21 cellular contexts compared by ENCODE assay signal in the genomic region with DNA sequence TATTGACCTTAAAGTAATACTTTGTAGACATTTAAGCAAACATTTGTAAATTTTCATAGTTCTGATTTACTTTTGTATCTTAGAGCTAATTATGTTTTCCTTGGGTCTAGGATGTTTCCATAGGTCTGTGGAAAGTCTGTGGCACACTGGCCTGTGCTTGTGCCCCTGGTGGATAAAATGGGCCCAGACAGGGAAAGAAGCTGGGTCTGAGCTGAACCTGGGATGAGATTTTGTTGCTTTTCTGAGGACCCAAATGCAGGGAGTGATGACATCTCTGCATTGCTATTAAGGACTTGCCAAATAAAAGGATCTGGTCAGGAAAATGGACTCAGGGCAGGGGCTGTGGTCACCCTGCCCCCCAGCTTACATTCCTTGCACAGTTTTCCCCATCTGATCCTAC. TPM values are rescaled to one million over a fixed set of nuclear protein-coding genes. Genes with fewer than 3 reads are reported as not detected.
A peak's percentile ranks its signal among the peaks of the same experiment; 100 is the strongest.
DNase-seq lines count a peak whose midpoint lies in the region; ATAC-seq, FAIRE-seq and TF ChIP-seq lines count a peak whose summit lies in the region.
"Had no signal": no experiment of that assay in that cellular context is flagged by ENCODE, and none has a peak within 500 bp of the region (broad histone marks: within the 10 kb centered on the region; RNA-seq: fewer than 3 reads in every experiment).

No MANE protein-coding gene starts in this region.

- TF ChIP-seq RAD21 in IMR-90 (IDR thresholded peaks at IDR 0.05; ENCODE audit: low read length) (no peak), H1 (IDR thresholded peaks at IDR 0.05 in 1 of 2, conservative IDR thresholded peaks at IDR 0.05 in 1 of 2; ENCODE audit: low read depth in 2 of 2, low read length in 2 of 2) (peak in 1 of 2 experiments; percentile 10; a peak in 1 of 4 replicates)

- H2AK5ac ChIP-seq in IMR-90 (ENCODE audit: low read depth, low read length) (no peak overlapping the region), H1 (ENCODE audit: low read depth, low read length) (no peak overlapping the region)

- H3K9me3 ChIP-seq in IMR-90 (ENCODE audit: control insufficient read depth, insufficient read depth, low read length) (no peaks in the 10 kb centered on the region), H1 (ENCODE audit: insufficient read depth in 2 of 2, low read depth in 1 of 2, low read length in 1 of 2) (no peaks in the 10 kb centered on the region), keratinocyte (ENCODE audit: control insufficient read depth, low read depth, low read length) (no peaks in the 10 kb centered on the region), vagina (no peaks in the 10 kb centered on the region)

- intact Hi-C loops in IMR-90 (cut with micrococcal nuclease) (no loop called here), vagina (cut with DNase I) (no loop called here)

- ATAC-seq in IMR-90 (ENCODE audit: low read depth) (no peak), HG02610 (IDR thresholded peaks at IDR 0.05; ENCODE audit: unreplicated experiment) (no peak), HG03469 (IDR thresholded peaks at IDR 0.05; ENCODE audit: unreplicated experiment) (no peak), GM18505 (IDR thresholded peaks at IDR 0.05; ENCODE audit: unreplicated experiment) (no peak)
- ATAC-seq: K562 had no signal

- H2BK20ac ChIP-seq in IMR-90 (ENCODE audit: low read depth, low read length) (no peak overlapping the region), H1 (ENCODE audit: low read length) (no peak overlapping the region)

- DNase-seq in IMR-90 = no peak
- no peak for DNase-seq in H1 (ENCODE audit: low read depth in 1 of 2, low spot score in 2 of 2)
- no peak for DNase-seq in keratinocyte (ENCODE audit: low read depth, low spot score)
- no peak for DNase-seq in vagina (ENCODE audit: extremely low spot score in 2 of 2)
- DNase-seq: C1 segment of cervical spinal cord; CD8-positive, alpha-beta memory T cell; GM23248; NCI-H1105; NCI-H1694; NCI-H2081 treated with DMSO at 0.1 percent for 48 hours; NCI-H446 treated with DMSO at 0.1 percent for 48 hours; Right ventricle myocardium superior had no signal

- H2BK15ac ChIP-seq in IMR-90 (ENCODE audit: low read depth, low read length) = no peak overlapping the region
- H2BK15ac ChIP-seq in H1 (ENCODE audit: low read length) = no peak overlapping the region

- H3K36me3 ChIP-seq in IMR-90 (ENCODE audit: control insufficient read depth, insufficient read depth, low read length) = no peaks in the 10 kb centered on the region
- peaks cover 0 to 3% (median 0%) of the 10 kb centered on the region in 4 experiments; a peak in 1 of 8 replicates for H3K36me3 ChIP-seq in H1 (ENCODE audit: control insufficient read depth in 2 of 4, insufficient read depth in 4 of 4, low read length in 3 of 4)
- no peaks in the 10 kb centered on the region for H3K36me3 ChIP-seq in keratinocyte (ENCODE audit: control insufficient read depth in 2 of 2, extremely low read depth in 1 of 2, insufficient read depth in 2 of 2, low read length in 2 of 2)
- no peaks in the 10 kb centered on the region for H3K36me3 ChIP-seq in vagina

- TF ChIP-seq POLR2A in IMR-90 (IDR thresholded peaks at IDR 0.05; ENCODE audit: low read depth, low read length) (no peak), H1 (IDR thresholded peaks at IDR 0.05; ENCODE audit: control extremely low read depth in 1 of 2, low read depth in 2 of 2, low read length in 2 of 2) (no peak), vagina (IDR thresholded peaks at IDR 0.05) (no peak), GM18505 (IDR thresholded peaks at IDR 0.05; ENCODE audit: borderline replicate concordance, extremely low read depth, insufficient read depth, insufficient read length) (no peak)

- H3K27ac ChIP-seq in 22Rv1 (no peak overlapping the region), IMR-90 (ENCODE audit: insufficient read depth, low read length) (no peak overlapping the region), H1 (ENCODE audit: low read depth, low read length) (no peak overlapping the region), keratinocyte (ENCODE audit: control insufficient read depth, insufficient read depth, low read length) (no peak overlapping the region), vagina (no peak overlapping the region)
- H3K27ac ChIP-seq: GM23248, SK-N-MC had no signal

- no peak overlapping the region for H2BK12ac ChIP-seq in H1 (ENCODE audit: low read depth, low read length)

- H3K4me2 ChIP-seq in IMR-90 (ENCODE audit: low read depth, low read length) (no peak overlapping the region), H1 (ENCODE audit: insufficient read depth in 1 of 2, low read depth in 2 of 2, low read length in 2 of 2) (no peak overlapping the region), keratinocyte (ENCODE audit: control insufficient read depth, extremely low read depth, insufficient read depth, low read depth, low read length) (no peak overlapping the region)

- no peak overlapping the region for H3K18ac ChIP-seq in IMR-90 (ENCODE audit: low read depth, low read length)
- no peak overlapping the region for H3K18ac ChIP-seq in H1 (ENCODE audit: extremely low read depth, low read length)

- H3K4me1 ChIP-seq in IMR-90 (ENCODE audit: control insufficient read depth, insufficient read depth, low read length) (no peaks in the 10 kb centered on the region), H1 (replicated peaks in 1 of 4; ENCODE audit: control insufficient read depth in 3 of 4, insufficient read depth in 4 of 4, low read length in 3 of 4) (peaks cover 0 to 16% (median 9%) of the 10 kb centered on the region in 4 experiments; a peak in 4 of 7 replicates), keratinocyte (ENCODE audit: control insufficient read depth, extremely low read depth, insufficient read depth, low read length) (peaks cover 32% of the 10 kb centered on the region), vagina (peaks cover 44% of the 10 kb centered on the region)

- CTCF ChIA-PET in IMR-90 (lab: Yijun Ruan, JAX) (interaction anchor here (1.0 kb wide), 1 partner anchor 9 kb away, joined by 3 read pairs; no protein-coding TSS in a partner anchor), H1 (lab: Charles Lee; ENCODE audit: partially characterized antibody) (interaction anchor here (0.7 to 2.3 kb wide), 15 partner anchors 8 to 235 kb away, joined by 3 to 9 read pairs (median 3); no protein-coding TSS in a partner anchor)

- no peak overlapping the region for H3K9ac ChIP-seq in IMR-90 (ENCODE audit: low read depth, low read length)
- no peak overlapping the region for H3K9ac ChIP-seq in H1 (replicated peaks in 1 of 4; ENCODE audit: extremely low read depth in 1 of 4, low read depth in 3 of 4, low read length in 3 of 4)
- no peak overlapping the region for H3K9ac ChIP-seq in keratinocyte (ENCODE audit: control insufficient read depth, extremely low read depth, insufficient read depth, low read length)
- H3K9ac ChIP-seq: GM23248 had no signal

- no TSS peak for BruUV-seq in IMR-90 (replicated peaks; lab: Mats Ljungman, UMichigan)

- FAIRE-seq in H1 (lab: Jason Lieb, UNC) (no peak), keratinocyte (lab: Jason Lieb, UNC) (no peak)
- FAIRE-seq: A204.1, GM12892, K562 had no signal

- H3K4ac ChIP-seq in IMR-90 (ENCODE audit: low read depth, low read length) (no peak overlapping the region), H1 (replicated peaks; ENCODE audit: insufficient read length, low read depth, low read length) (no peak overlapping the region)

- H4K8ac ChIP-seq in IMR-90 (ENCODE audit: low read depth in 2 of 2, low read length in 2 of 2) (no peak overlapping the region), H1 (ENCODE audit: extremely low read depth, insufficient read depth, low read length) (no peak overlapping the region)

- H4K91ac ChIP-seq in IMR-90 (ENCODE audit: insufficient read depth, low read depth, low read length) (no peak overlapping the region), H1 (replicated peaks; ENCODE audit: insufficient read length, low read length) (no peak overlapping the region)

- POLR2A ChIA-PET in IMR-90 (lab: Charles Lee; ENCODE audit: unreplicated experiment) = no interaction called here
- POLR2A ChIA-PET in H1 (lab: Charles Lee; ENCODE audit: partially characterized antibody) = no interaction called here

- no peak overlapping the region for H3K56ac ChIP-seq in IMR-90 (ENCODE audit: extremely low read depth, insufficient read depth, low read length)
- H3K56ac ChIP-seq in H1 (replicated peaks; ENCODE audit: insufficient read length, low read depth, low read length) = no peak overlapping the region

- H3K79me2 ChIP-seq in H1 (ENCODE audit: control insufficient read depth in 1 of 2, insufficient read depth in 2 of 2, low read length in 2 of 2) = peaks cover 0 to 62% of the 10 kb centered on the region in 2 experiments; a peak in 3 of 4 replicates
- H3K79me2 ChIP-seq in keratinocyte (ENCODE audit: control insufficient read depth, insufficient read depth, low read length) = peaks cover 8% of the 10 kb centered on the region

- H2AFZ ChIP-seq in IMR-90 (replicated peaks; ENCODE audit: low read length, poor library complexity) (peak overlapping the region; percentile 40), H1 (ENCODE audit: low read length) (no peak overlapping the region), keratinocyte (ENCODE audit: control insufficient read depth, low read length) (no peak overlapping the region)
- H2AFZ ChIP-seq: GM23248 had no signal

- H4K5ac ChIP-seq in IMR-90 (ENCODE audit: low read depth, low read length) = no peak overlapping the region
- H4K5ac ChIP-seq in H1 (ENCODE audit: insufficient read length, low read depth, low read length) = no peak overlapping the region

- H4K20me1 ChIP-seq in IMR-90 (ENCODE audit: insufficient read depth, low read length) (no peaks in the 10 kb centered on the region), H1 (replicated peaks in 1 of 2; ENCODE audit: control insufficient read depth in 1 of 2, insufficient read depth in 2 of 2, low read length in 2 of 2) (peaks cover 0 to under 1% of the 10 kb centered on the region in 2 experiments), keratinocyte (ENCODE audit: control insufficient read depth, extremely low read depth, insufficient read depth, low read length) (no peaks in the 10 kb centered on the region)

- H2BK120ac ChIP-seq in IMR-90 (ENCODE audit: low read depth, low read length) = no peak overlapping the region
- H2BK120ac ChIP-seq in H1 (replicated peaks; ENCODE audit: low read depth, low read length) = no peak overlapping the region

- no peak for TF ChIP-seq EP300 in H1 (IDR thresholded peaks at IDR 0.05; ENCODE audit: borderline replicate concordance in 1 of 2, low read depth in 2 of 2, low read length in 2 of 2)

- H3K9me1 ChIP-seq in IMR-90 (ENCODE audit: insufficient read depth, low read length) = no peaks in the 10 kb centered on the region
- no peaks in the 10 kb centered on the region for H3K9me1 ChIP-seq in keratinocyte (ENCODE audit: control insufficient read depth, extremely low read depth, insufficient read depth, low read length)

- H3K4me3 ChIP-seq in IMR-90 (ENCODE audit: insufficient read depth, low read depth, low read length) (no peak overlapping the region), H1 (ENCODE audit: extremely low read depth in 1 of 4, insufficient read depth in 2 of 4, low read depth in 3 of 4, low read length in 4 of 4) (no peak overlapping the region), keratinocyte (ENCODE audit: control insufficient read depth in 2 of 3, extremely low read depth in 1 of 3, insufficient read depth in 2 of 3, low read depth in 1 of 3, low read length in 3 of 3) (no peak overlapping the region), vagina (no peak overlapping the region)
- H3K4me3 ChIP-seq: GM23248, K562, SK-N-MC had no signal

- H3K79me1 ChIP-seq in IMR-90 (ENCODE audit: low read depth in 1 of 2, low read length in 2 of 2) (peaks cover 0 to 7% of the 10 kb centered on the region in 2 experiments; a peak in 2 of 4 replicates), H1 (ENCODE audit: low read depth, low read length) (peaks cover 6% of the 10 kb centered on the region)

- H3K23ac ChIP-seq in IMR-90 (ENCODE audit: low read depth, low read length) (no peak overlapping the region), H1 (ENCODE audit: insufficient read length) (no peak overlapping the region)

- dilution Hi-C loops in IMR-90 (cut with HindIII; ENCODE audit: low sequenced_read_pairs, unreplicated experiment) = no loop called here
- dilution Hi-C loops in keratinocyte (cut with MboI; ENCODE audit: extremely low pct_ligation_motif_present, low sequenced_read_pairs) = no loop called here

- H2AK9ac ChIP-seq in IMR-90 (replicated peaks; ENCODE audit: low read depth, low read length, poor library complexity) = no peak overlapping the region

- in situ Hi-C loops in IMR-90 (cut with MboI; ENCODE audit: low sequenced_read_pairs) = no loop called here

- H3K27me3 ChIP-seq in IMR-90 (ENCODE audit: control insufficient read depth, insufficient read depth, low read length) = no peaks in the 10 kb centered on the region
- no peaks in the 10 kb centered on the region for H3K27me3 ChIP-seq in H1 (replicated peaks in 1 of 4; ENCODE audit: control insufficient read depth in 3 of 4, extremely low read depth in 1 of 4, insufficient read depth in 3 of 4, low read length in 3 of 4)
- H3K27me3 ChIP-seq in keratinocyte (ENCODE audit: control insufficient read depth, extremely low read depth, insufficient read depth, low read length) = no peaks in the 10 kb centered on the region
- H3K27me3 ChIP-seq in vagina = no peaks in the 10 kb centered on the region

- peaks cover 2% of the 10 kb centered on the region for H3K23me2 ChIP-seq in H1 (ENCODE audit: low read depth, low read length)

- H3K14ac ChIP-seq in IMR-90 (replicated peaks; ENCODE audit: low read depth, low read length) = no peak overlapping the region
- H3K14ac ChIP-seq in H1 (ENCODE audit: insufficient read length) = no peak overlapping the region

- TF ChIP-seq CTCF in 22Rv1 (IDR thresholded peaks at IDR 0.05) (peak; percentile 22; the same call in 1 of the 2 replicates), IMR-90 (conservative IDR thresholded peaks at IDR 0.05; ENCODE audit: low read depth, low read length) (no peak), H1 (IDR thresholded peaks at IDR 0.05; ENCODE audit: control extremely low read depth in 1 of 3, insufficient read depth in 1 of 3, low read depth in 1 of 3, low read length in 3 of 3) (peak in 2 of 3 experiments; percentile 24 to 34; a peak in 2 of 4 replicates), keratinocyte (optimal IDR thresholded peaks at IDR 0.05 in 1 of 3, IDR thresholded peaks at IDR 0.05 in 1 of 3, conservative IDR thresholded peaks at IDR 0.05 in 1 of 3; ENCODE audit: extremely low read depth in 1 of 3, insufficient read depth in 2 of 3, low read length in 3 of 3) (peak in 2 of 3 experiments; percentile 14), vagina (IDR thresholded peaks at IDR 0.05) (no peak)

- no peak overlapping the region for H2BK5ac ChIP-seq in IMR-90 (ENCODE audit: low read depth, low read length, poor library complexity, severe bottlenecking)
- H2BK5ac ChIP-seq in H1 (ENCODE audit: low read depth, low read length) = no peak overlapping the region

RNA-seq across cellular contexts. Expression of gene C1orf21, which starts 41.8 kb away (rescaled TPM):
- total RNA-seq in IMR-90 (2012; rRNA removed) (9.9 and 15.8 TPM in 2 replicates), vagina (24.1 TPM)
- polyA plus RNA-seq in IMR-90 (2012; rRNA removed) (5.9 and 6.4 TPM in 2 replicates), H1 (2011; rRNA removed) (6.8 and 16.6 TPM in 2 replicates), keratinocyte (21.2 to 44.3 TPM (median 25.2 TPM) in 3 replicates)
- 0.59 and 0.69 TPM in 2 replicates for polyA plus RNA-seq in IMR-90 (2012; cell fraction: cytosol; rRNA removed)
- polyA plus RNA-seq in IMR-90 (2012; cell fraction: nucleus; rRNA removed; ENCODE audit: low replicate concordance) = 0.55 and 3.0 TPM in 2 replicates
- total RNA-seq in H1 (2021; fragmentation: NEBNext Ultra II Directional; extraction: Animal tissue kit (Norgen Biotek cat#: 25700)) = 49.9 and 51.0 TPM in 2 replicates
- polyA plus RNA-seq in H1 (2011; cell fraction: cytosol; rRNA removed) = 19.0 TPM
- 7.3 TPM for polyA plus RNA-seq in H1 (2011; cell fraction: nucleus; rRNA removed)
- 18.5 to 48.8 TPM (median 20.0 TPM) in 4 replicates for polyA plus RNA-seq in H1 (2012, experiment 1 of 2)
- 18.8 TPM for polyA plus RNA-seq in H1 (2012, experiment 2 of 2)
- 19.4 TPM for polyA plus RNA-seq in H1 (2013, experiment 1 of 2)
- 20.5 TPM for polyA plus RNA-seq in H1 (2013, experiment 2 of 2)
- polyA minus RNA-seq in H1 (2011; rRNA and poly(A)+ RNA removed) = 11.8 and 12.2 TPM in 2 replicates
- 5.5 TPM for polyA minus RNA-seq in H1 (2011; cell fraction: cytosol; rRNA and poly(A)+ RNA removed)
- 14.9 TPM for polyA minus RNA-seq in H1 (2011; cell fraction: nucleus; rRNA and poly(A)+ RNA removed)
- 34.9 TPM for polyA plus RNA-seq in keratinocyte (2011; ENCODE audit: low read depth)
- 25.5 and 52.3 TPM in 2 replicates for polyA plus RNA-seq in keratinocyte (2011; cell fraction: cytosol; rRNA removed)
- polyA plus RNA-seq in keratinocyte (2011; cell fraction: nucleus; rRNA removed) = 13.3 and 19.3 TPM in 2 replicates
- polyA plus RNA-seq in keratinocyte (2012; ENCODE audit: low replicate concordance) = 31.6 and 44.8 TPM in 2 replicates
- polyA minus RNA-seq in keratinocyte = 2.3 to 16.9 TPM (median 11.9 TPM) in 3 replicates
- polyA minus RNA-seq in keratinocyte (2011; cell fraction: cytosol; rRNA and poly(A)+ RNA removed) = 6.1 TPM
- 5.3 and 12.1 TPM in 2 replicates for polyA minus RNA-seq in keratinocyte (2011; cell fraction: nucleus; rRNA and poly(A)+ RNA removed)
- total RNA-seq: OCI-LY7 had no signal

Comparison
In these comparisons a context has a peak if more than half of its experiments do, and no peak if none do; other contexts are left out.
1. CTCF ChIP-seq: peak in 22Rv1 (single experiment), H1 (2 of 3) and keratinocyte (2 of 3); none in IMR-90 (single experiment) and vagina (0 of 3).